Comparison of ENCODE assay signal across 8 cellular contexts in genomic region chr10:5840314-5841307, GRCh38. TPM values are rescaled to one million over a fixed set of nuclear protein-coding genes. Genes with fewer than 3 reads are reported as not detected.
A peak's percentile ranks its signal among the peaks of the same experiment; 100 is the strongest.
DNase-seq lines count a peak whose midpoint lies in the region; ATAC-seq and TF ChIP-seq lines count a peak whose summit lies in the region.

No MANE protein-coding gene starts in this region.

- H3K36me3 Mint-ChIP-seq in activated CD8-positive, alpha-beta memory T cell treated with anti-CD3 and anti-CD28 coated beads, Interleukin-2, amount 10 ng/mL, durations not matched to agents 7 days and 5 days: no peaks in the 10 kb centered on the region

- H3K4me3 ChIP-seq in fibroblast of villous mesenchyme (ENCODE audit: low read depth, low read length): no peak overlapping the region
- no peak overlapping the region for H3K4me3 ChIP-seq in skeletal muscle cell (ENCODE audit: low read depth, low read length)

- peaks cover 10% of the 10 kb centered on the region for H3K4me1 Mint-ChIP-seq in activated CD8-positive, alpha-beta memory T cell treated with anti-CD3 and anti-CD28 coated beads, Interleukin-2, amount 10 ng/mL, durations not matched to agents 7 days and 5 days

- H3K9me3 Mint-ChIP-seq in activated CD8-positive, alpha-beta memory T cell treated with anti-CD3 and anti-CD28 coated beads, Interleukin-2, amount 10 ng/mL, durations not matched to agents 7 days and 5 days (ENCODE audit: low read depth): no peaks in the 10 kb centered on the region

- in situ Hi-C loops in GM13977 (cut with MboI; ENCODE audit: low pct_unique_long_range_greater_than_20kb, low sequenced_read_pairs, unreplicated experiment): no loop called here

- H3K27ac Mint-ChIP-seq in activated CD8-positive, alpha-beta memory T cell treated with anti-CD3 and anti-CD28 coated beads, Interleukin-2, amount 10 ng/mL, durations not matched to agents 7 days and 5 days: no peak overlapping the region

- DNase-seq in GM13977 (ENCODE audit: low spot score): peak; percentile 75
- DNase-seq in MV-4-11 (lab: John Stamatoyannopoulos, UW): peak; percentile 72
- peak; percentile 18 for DNase-seq in fibroblast of villous mesenchyme (ENCODE audit: low read depth)
- peak; percentile 32 for DNase-seq in skeletal muscle cell (ENCODE audit: low read depth)
- no peak for DNase-seq in NCI-H82 (lab: John Stamatoyannopoulos, UW)
- DNase-seq in activated CD8-positive, alpha-beta memory T cell treated with anti-CD3 and anti-CD28 coated beads, Interleukin-2, amount 10 ng/mL, durations not matched to agents 7 days and 5 days: no peak
- DNase-seq in T-helper 1 cell: no peak

- ATAC-seq in GM21737 (IDR thresholded peaks at IDR 0.05; ENCODE audit: unreplicated experiment): peak; percentile 73
- no peak for ATAC-seq in activated CD8-positive, alpha-beta memory T cell treated with anti-CD3 and anti-CD28 coated beads, Interleukin-2, amount 10 ng/mL, durations not matched to agents 7 days and 5 days

- TF ChIP-seq CTCF in GM13977 (IDR thresholded peaks at IDR 0.05; ENCODE audit: extremely low read depth, insufficient read depth, missing control alignments) (no peak), fibroblast of villous mesenchyme (IDR thresholded peaks at IDR 0.05; ENCODE audit: insufficient read depth, low read depth, low read length) (no peak)

- no peak overlapping the region for H3K4me3 Mint-ChIP-seq in activated CD8-positive, alpha-beta memory T cell treated with anti-CD3 and anti-CD28 coated beads, Interleukin-2, amount 10 ng/mL, durations not matched to agents 7 days and 5 days

- CTCF ChIA-PET in activated CD8-positive, alpha-beta memory T cell treated with anti-CD3 and anti-CD28 coated beads, Interleukin-2, amount 10 ng/mL, durations not matched to agents 7 days and 5 days (lab: Charles Lee): no interaction called here

- peaks cover 4% of the 10 kb centered on the region for H3K27me3 Mint-ChIP-seq in activated CD8-positive, alpha-beta memory T cell treated with anti-CD3 and anti-CD28 coated beads, Interleukin-2, amount 10 ng/mL, durations not matched to agents 7 days and 5 days

RNA-seq across cellular contexts. Expression of gene GDI2, which starts 27.4 kb away (rescaled TPM):
- 546 and 615 TPM in 2 replicates for total RNA-seq in fibroblast of villous mesenchyme
- total RNA-seq in activated CD8-positive, alpha-beta memory T cell treated with anti-CD3 and anti-CD28 coated beads, Interleukin-2, amount 10 ng/mL, durations not matched to agents 7 days and 5 days: 100 to 1,000 TPM; 196 to 263 TPM

RNA-seq across cellular contexts. Expression of gene ANKRD16, which starts 49.1 kb away (rescaled TPM):
- total RNA-seq in fibroblast of villous mesenchyme: 4.7 and 9.3 TPM in 2 replicates
- total RNA-seq in activated CD8-positive, alpha-beta memory T cell treated with anti-CD3 and anti-CD28 coated beads, Interleukin-2, amount 10 ng/mL, durations not matched to agents 7 days and 5 days: 1 to 10 TPM; 4.6 to 4.7 TPM

RNA-seq across cellular contexts. Expression of gene FBH1, which starts 49.4 kb away (rescaled TPM):
- 78.9 and 91.5 TPM in 2 replicates for total RNA-seq in fibroblast of villous mesenchyme
- 10 to 100 TPM; 55.1 to 66.3 TPM for total RNA-seq in activated CD8-positive, alpha-beta memory T cell treated with anti-CD3 and anti-CD28 coated beads, Interleukin-2, amount 10 ng/mL, durations not matched to agents 7 days and 5 days

Comparison
In these comparisons a context has a peak if more than half of its experiments do, and no peak if none do; other contexts are left out.
1. DNase-seq: peak in GM13977 (single experiment), MV-4-11 (single experiment), fibroblast of villous mesenchyme (single experiment) and skeletal muscle cell (single experiment); none in NCI-H82 (single experiment), activated CD8-positive, alpha-beta memory T cell treated with anti-CD3 and anti-CD28 coated beads, Interleukin-2, amount 10 ng/mL, durations not matched to agents 7 days and 5 days (single experiment) and T-helper 1 cell (0 of 5).